In genomic region chrX:38970845-38971244, GRCh38 we compare ENCODE assay signal across 24 cellular contexts.
A peak's percentile ranks its signal among the peaks of the same experiment; 100 is the strongest.
DNase-seq lines count a peak whose midpoint lies in the region; ATAC-seq lines count a peak whose summit lies in the region.
"Had no signal": no experiment of that assay in that cellular context is flagged by ENCODE, and none has a peak within 500 bp of the region (broad histone marks: within the 10 kb centered on the region; RNA-seq: fewer than 3 reads in every experiment).

No MANE protein-coding gene starts in this region.

- H3K36me3 Mint-ChIP-seq in activated T-cell treated with anti-CD3 and anti-CD28 coated beads, Interleukin-2, amount 50 U/mL, for 72 hours (ENCODE audit: insufficient read depth in 2 of 2) = peaks cover 0 to 5% of the 10 kb centered on the region in 2 donors
- H3K36me3 Mint-ChIP-seq: natural killer cell treated with Interleukin-12 subunit alpha and Interleukin-12 subunit beta and Interleukin-15 and Interleukin-18, amount 100 ng/mL, for 72 hours had no signal

- H3K27me3 Mint-ChIP-seq in activated T-cell treated with anti-CD3 and anti-CD28 coated beads, Interleukin-2, amount 50 U/mL, for 72 hours (ENCODE audit: low read depth) = peaks cover 18% of the 10 kb centered on the region
- H3K27me3 Mint-ChIP-seq: activated B cell treated with CpG ODN at 0.5 μM for 24 hours had no signal

- peak overlapping the region in 1 of 2 donors; percentile 31 for H3K4me3 Mint-ChIP-seq in activated T-cell treated with anti-CD3 and anti-CD28 coated beads, Interleukin-2, amount 50 U/mL, for 72 hours
- H3K4me3 Mint-ChIP-seq: activated B cell treated with CpG ODN at 0.5 μM for 24 hours; CD14-positive monocyte; natural killer cell treated with Interleukin-12 subunit alpha and Interleukin-12 subunit beta and Interleukin-15 and Interleukin-18, amount 100 ng/mL, for 72 hours had no signal

- peaks cover 0 to 1% of the 10 kb centered on the region in 2 donors for H3K9me3 Mint-ChIP-seq in activated T-cell treated with anti-CD3 and anti-CD28 coated beads, Interleukin-2, amount 50 U/mL, for 72 hours
- H3K9me3 Mint-ChIP-seq: activated B cell treated with CpG ODN at 0.5 μM for 24 hours; natural killer cell treated with Interleukin-12 subunit alpha and Interleukin-12 subunit beta and Interleukin-15 and Interleukin-18, amount 100 ng/mL, for 72 hours had no signal

- peak; percentile 5 to 35 for DNase-seq in activated CD4-positive, alpha-beta T cell treated with anti-CD3 and anti-CD28 coated beads, Interleukin-2, amount 50 U/mL, for 48 hours
- DNase-seq in activated CD4-positive, alpha-beta T cell treated with anti-CD3 and anti-CD28 coated beads for 4 hours = no peak
- DNase-seq in CD1c-positive myeloid dendritic cell (ENCODE audit: extremely low spot score) = peak; percentile 37
- DNase-seq in activated T-cell treated with anti-CD3 and anti-CD28 coated beads, Interleukin-2, amount 50 U/mL, for 72 hours = peak; percentile 15 to 42
- peak; percentile 3 to 18 for DNase-seq in stimulated activated CD8-positive, alpha-beta memory T cell treated with anti-CD3 and anti-CD28 coated beads, Interleukin-15, amount 100 ng/mL, for 48 hours (ENCODE audit: low read depth in 2 of 2)
- no peak for DNase-seq in SKM-1 (lab: John Stamatoyannopoulos, UW; ENCODE audit: unreplicated experiment)
- no peak for DNase-seq in activated effector memory CD4-positive, alpha-beta T cell treated with anti-CD3 and anti-CD28 coated beads, Interleukin-2, amount 50 U/mL, for 16 hours
- DNase-seq: activated B cell treated with CpG ODN at 0.5 μM for 24 hours; adrenal gland; central memory CD4-positive, alpha-beta T cell; DMS79; erythroblast; GM23248; hypothalamus; Karpas-422; mucosa of descending colon; NCI-H2029 treated with DMSO at 0.1 percent for 48 hours; NCI-H524 treated with DMSO at 0.1 percent for 48 hours; PC-3; sigmoid colon; upper lobe of left lung had no signal

- peaks cover 11% of the 10 kb centered on the region for H3K4me1 Mint-ChIP-seq in activated T-cell treated with anti-CD3 and anti-CD28 coated beads, Interleukin-2, amount 50 U/mL, for 72 hours (ENCODE audit: low read depth)
- H3K4me1 Mint-ChIP-seq: activated B cell treated with CpG ODN at 0.5 μM for 24 hours had no signal

- peak overlapping the region; percentile 4 for H3K27ac Mint-ChIP-seq in activated T-cell treated with anti-CD3 and anti-CD28 coated beads, Interleukin-2, amount 50 U/mL, for 72 hours
- H3K27ac Mint-ChIP-seq: activated B cell treated with CpG ODN at 0.5 μM for 24 hours; CD14-positive monocyte; natural killer cell treated with Interleukin-12 subunit alpha and Interleukin-12 subunit beta and Interleukin-15 and Interleukin-18, amount 100 ng/mL, for 72 hours had no signal

- ATAC-seq in activated T-cell treated with anti-CD3 and anti-CD28 coated beads, Interleukin-2, amount 50 U/mL, for 72 hours (replicated peaks in 1 of 2) = peak; percentile 97 to 99
- ATAC-seq in GM21737 (IDR thresholded peaks at IDR 0.05; ENCODE audit: unreplicated experiment) = no peak
- ATAC-seq: mucosa of descending colon; natural killer cell treated with Interleukin-12 subunit alpha and Interleukin-12 subunit beta and Interleukin-15 and Interleukin-18, amount 100 ng/mL, for 72 hours; PC-3 had no signal

Comparison
In these comparisons a context has a peak if more than half of its experiments do, and no peak if none do; other contexts are left out.
1. DNase-seq: peak in activated CD4-positive, alpha-beta T cell treated with anti-CD3 and anti-CD28 coated beads, Interleukin-2, amount 50 U/mL, for 48 hours (2 of 2), CD1c-positive myeloid dendritic cell (single experiment), activated T-cell treated with anti-CD3 and anti-CD28 coated beads, Interleukin-2, amount 50 U/mL, for 72 hours (2 of 2) and stimulated activated CD8-positive, alpha-beta memory T cell treated with anti-CD3 and anti-CD28 coated beads, Interleukin-15, amount 100 ng/mL, for 48 hours (2 of 2); none in activated CD4-positive, alpha-beta T cell treated with anti-CD3 and anti-CD28 coated beads for 4 hours (0 of 2), SKM-1 (single experiment) and activated effector memory CD4-positive, alpha-beta T cell treated with anti-CD3 and anti-CD28 coated beads, Interleukin-2, amount 50 U/mL, for 16 hours (single experiment).